Comparison of ENCODE assay signal across 9 cellular contexts in the genomic region with DNA sequence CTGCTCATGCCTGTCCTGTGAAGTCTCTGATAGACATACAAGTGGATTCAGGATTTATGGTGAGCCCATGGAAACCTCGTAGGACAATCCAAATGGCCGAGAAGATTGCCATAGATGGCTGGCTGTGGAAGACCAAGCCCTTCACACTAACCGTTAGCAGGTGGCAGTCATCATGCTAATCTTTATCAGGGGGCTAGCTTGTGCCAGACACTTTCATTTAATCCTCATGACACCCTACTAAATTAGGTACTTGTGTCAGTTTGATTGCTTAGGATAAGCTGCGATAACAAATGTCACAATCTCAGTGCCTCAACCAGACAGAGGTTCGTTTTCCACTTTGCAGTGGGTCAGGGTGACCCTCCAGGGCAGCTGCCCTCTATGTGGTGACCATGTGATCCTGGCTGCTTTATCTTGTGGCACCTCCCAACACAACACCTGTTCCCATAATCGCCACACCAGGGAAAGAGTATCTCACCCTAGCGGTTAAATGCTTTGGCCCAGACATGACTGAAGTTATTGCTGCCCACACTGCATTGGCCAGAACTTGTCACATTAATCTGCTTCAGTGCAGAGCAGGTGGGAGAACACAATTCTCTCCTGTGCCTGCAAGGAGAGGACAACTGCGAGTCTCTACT.
DNase-seq lines count a peak whose midpoint lies in the region; ATAC-seq, FAIRE-seq and TF ChIP-seq lines count a peak whose summit lies in the region.
"Had no signal": no experiment of that assay in that cellular context is flagged by ENCODE, and none has a peak within 500 bp of the region (broad histone marks: within the 10 kb centered on the region; RNA-seq: fewer than 3 reads in every experiment).

No MANE protein-coding gene starts in this region.

- peak; percentile 50 for TF ChIP-seq CTCF in AG04450 (IDR thresholded peaks at IDR 0.05; ENCODE audit: low read depth, low read length)

- CTCF ChIA-PET in AG04450 (lab: Charles Lee): interaction anchor here (0.6 to 3.3 kb wide), 2 partner anchors 13 to 38 kb away, joined by 3 to 23 read pairs; no protein-coding TSS in a partner anchor

- H3K9me3 ChIP-seq in AG04450 (ENCODE audit: control insufficient read depth, insufficient read depth, low read length): no peaks in the 10 kb centered on the region
- H3K9me3 ChIP-seq: ovary had no signal

- no peak overlapping the region for H3K27ac ChIP-seq in AG04450 (ENCODE audit: low read depth, low read length)
- H3K27ac ChIP-seq: ovary had no signal

- no peak overlapping the region for H3K4me3 ChIP-seq in AG04450 (ENCODE audit: low read depth, low read length)
- H3K4me3 ChIP-seq: ovary had no signal

- no peaks in the 10 kb centered on the region for H3K27me3 ChIP-seq in AG04450 (ENCODE audit: control insufficient read depth, insufficient read depth, low read length)
- H3K27me3 ChIP-seq: ovary had no signal

- intact Hi-C loops in head of caudate nucleus (cut with DNase I): no loop called here

- ATAC-seq in GM21390 (IDR thresholded peaks at IDR 0.05; ENCODE audit: unreplicated experiment): no peak

- POLR2A ChIA-PET in AG04450 (lab: Yijun Ruan, JAX): no interaction called here

- DNase-seq in AG04450 (ENCODE audit: low read depth, low spot score): no peak
- DNase-seq in GM18507 (ENCODE audit: extremely low spot score, insufficient read length, low read depth): no peak
- peak; percentile 54 for DNase-seq in RPMI8226
- DNase-seq in head of caudate nucleus: peak in 22 of 42 donors; percentile 17 to 61 (median 40)
- DNase-seq in NCI-H2171 treated with DMSO at 0.1 percent for 48 hours (lab: John Stamatoyannopoulos, UW): no peak
- no peak for DNase-seq in NCI-H187 (lab: John Stamatoyannopoulos, UW)
- DNase-seq in T1000 (lab: John Stamatoyannopoulos, UW): no peak
- DNase-seq: ovary had no signal

- FAIRE-seq in GM18507 (lab: Jason Lieb, UNC): peak; percentile 69

Comparison
In these comparisons a context has a peak if more than half of its experiments do, and no peak if none do; other contexts are left out.
1. DNase-seq: peak in RPMI8226 (single experiment) and head of caudate nucleus (22 of 42); none in AG04450 (single experiment), GM18507 (single experiment), NCI-H2171 treated with DMSO at 0.1 percent for 48 hours (single experiment), NCI-H187 (0 of 2) and T1000 (single experiment).